1 cellular context compared by ENCODE assay signal in the genomic region with DNA sequence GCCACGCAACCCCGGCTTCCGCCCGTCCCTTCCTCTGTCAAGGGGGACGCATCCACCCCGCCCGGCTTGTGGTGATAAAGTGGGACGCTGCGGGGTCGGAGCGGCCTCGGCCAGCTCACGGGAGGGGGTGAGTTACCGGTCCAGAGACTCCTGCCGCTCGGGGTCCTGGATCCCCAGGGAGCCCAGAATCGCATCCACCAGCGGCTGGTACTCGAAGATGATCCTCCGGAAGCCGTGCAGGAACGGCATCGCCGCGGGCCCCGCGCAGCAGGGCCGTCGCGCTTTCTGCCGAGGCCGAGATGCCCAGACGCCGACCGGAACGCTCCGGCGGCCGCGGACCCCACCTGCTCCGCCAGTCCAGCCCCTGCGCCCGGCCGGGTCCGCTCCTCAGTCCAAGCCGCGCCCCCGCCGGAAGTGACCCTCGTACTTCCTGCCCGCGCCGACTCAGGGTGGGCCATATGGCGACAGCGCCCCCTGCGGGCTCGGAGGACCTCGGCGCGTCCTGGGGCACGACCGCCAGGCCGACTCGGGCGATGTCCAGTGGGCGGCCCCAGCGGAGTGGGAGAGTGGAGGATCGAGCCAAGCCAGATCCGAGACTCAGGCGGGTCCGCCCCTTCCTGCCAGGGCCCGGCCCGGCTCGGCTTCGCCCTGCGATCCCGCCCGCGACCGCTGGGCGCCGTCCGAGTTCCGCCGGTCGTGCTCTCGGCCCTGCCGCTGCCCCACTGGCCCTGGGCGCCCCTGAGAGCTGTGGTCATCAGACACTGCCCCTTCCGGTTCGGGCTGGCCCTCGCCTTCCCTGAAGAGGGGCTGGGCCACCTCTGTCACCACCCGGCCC.
A peak's percentile ranks its signal among the peaks of the same experiment; 100 is the strongest.
TF ChIP-seq lines count a peak whose summit lies in the region.

A gene with protein sequence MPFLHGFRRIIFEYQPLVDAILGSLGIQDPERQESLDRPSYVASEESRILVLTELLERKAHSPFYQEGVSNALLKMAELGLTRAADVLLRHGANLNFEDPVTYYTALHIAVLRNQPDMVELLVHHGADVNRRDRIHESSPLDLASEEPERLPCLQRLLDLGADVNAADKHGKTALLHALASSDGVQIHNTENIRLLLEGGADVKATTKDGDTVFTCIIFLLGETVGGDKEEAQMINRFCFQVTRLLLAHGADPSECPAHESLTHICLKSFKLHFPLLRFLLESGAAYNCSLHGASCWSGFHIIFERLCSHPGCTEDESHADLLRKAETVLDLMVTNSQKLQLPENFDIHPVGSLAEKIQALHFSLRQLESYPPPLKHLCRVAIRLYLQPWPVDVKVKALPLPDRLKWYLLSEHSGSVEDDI (minus strand): TSS at position 401 of the 835 bp plus-strand sequence. CDS start 152 bp downstream, at position 249.

TF ChIP-seq in HepG2, 621 proteins besides CTCF, POLR2A, EP300 and RAD21 (continued from another document and continues in another):
- 0 out of 2 replicates have a peak, but pooled peaks have one; percentile 51 for TF ChIP-seq ZNF264 (CRISPR knock-in tag; IDR thresholded peaks at IDR 0.05)
- peak; percentile 52; the same call in 1 of the 2 replicates for TF ChIP-seq MLX (CRISPR knock-in tag; IDR thresholded peaks at IDR 0.05)
- TF ChIP-seq THAP8 (CRISPR knock-in tag; IDR thresholded peaks at IDR 0.05; ENCODE audit: borderline replicate concordance): peak; percentile 54; the same call in 1 of the 2 replicates
- TF ChIP-seq ZNF652 (CRISPR knock-in tag; IDR thresholded peaks at IDR 0.05; ENCODE audit: borderline replicate concordance, low read depth): peak; percentile 13; the same call in 1 of the 2 replicates
- peak; percentile 97 for TF ChIP-seq REPIN1 (CRISPR knock-in tag; IDR thresholded peaks at IDR 0.05; ENCODE audit: borderline replicate concordance, low read depth)
- TF ChIP-seq PATZ1 (CRISPR knock-in tag; IDR thresholded peaks at IDR 0.05): peak; percentile 89
- peak; percentile 89 for TF ChIP-seq ZFY (CRISPR knock-in tag; IDR thresholded peaks at IDR 0.05)
- peak; percentile 49; the same call in 1 of the 2 replicates for TF ChIP-seq ZBTB14 (CRISPR knock-in tag; IDR thresholded peaks at IDR 0.05)
- peak; percentile 77 for TF ChIP-seq MED1 (CRISPR knock-in tag; IDR thresholded peaks at IDR 0.05)
- peak; percentile 94; the same call in 1 of the 2 replicates for TF ChIP-seq ZNF598 (CRISPR knock-in tag; IDR thresholded peaks at IDR 0.05; ENCODE audit: borderline replicate concordance)
- TF ChIP-seq ZNF501 (CRISPR knock-in tag; IDR thresholded peaks at IDR 0.05): peak; percentile 95
- TF ChIP-seq RXRB (CRISPR knock-in tag; IDR thresholded peaks at IDR 0.05; ENCODE audit: borderline replicate concordance): peak; percentile 77; the same call in 1 of the 2 replicates
- peak; percentile 95 for TF ChIP-seq KDM2A (CRISPR knock-in tag; IDR thresholded peaks at IDR 0.05; ENCODE audit: borderline replicate concordance, low read depth)
- TF ChIP-seq TBP (CRISPR knock-in tag; IDR thresholded peaks at IDR 0.05): no peak
- peak; percentile 83 for TF ChIP-seq ELF3 (CRISPR knock-in tag; IDR thresholded peaks at IDR 0.05)
- TF ChIP-seq BATF2 (CRISPR knock-in tag; IDR thresholded peaks at IDR 0.05): peak; percentile 60; the same call in 1 of the 2 replicates
- TF ChIP-seq CEBPG (CRISPR knock-in tag; IDR thresholded peaks at IDR 0.05): peak; percentile 19; the same call in 1 of the 2 replicates
- peak; percentile 73 for TF ChIP-seq HNF4A (CRISPR knock-in tag; IDR thresholded peaks at IDR 0.05)
- TF ChIP-seq KLF6 (CRISPR knock-in tag; IDR thresholded peaks at IDR 0.05): peak; percentile 71
- TF ChIP-seq THAP11 (CRISPR knock-in tag; IDR thresholded peaks at IDR 0.05): peak; percentile 96
- peak; percentile 63; the same call in 1 of the 2 replicates for TF ChIP-seq MEF2D (CRISPR knock-in tag; IDR thresholded peaks at IDR 0.05)
- peak; percentile 84; the same call in 1 of the 2 replicates for TF ChIP-seq ZSCAN29 (CRISPR knock-in tag; conservative IDR thresholded peaks at IDR 0.05)
- TF ChIP-seq HNF4G (IDR thresholded peaks at IDR 0.05; ENCODE audit: borderline replicate concordance, low read depth, low read length): peak; percentile 16; the same call in 1 of the 2 replicates
- peak; percentile 83; the same call in 1 of the 2 replicates for TF ChIP-seq HNF4G (CRISPR knock-in tag; IDR thresholded peaks at IDR 0.05; ENCODE audit: borderline replicate concordance, low read depth)
- peak; percentile 59; the same call in 1 of the 2 replicates for TF ChIP-seq MTF2 (CRISPR knock-in tag; IDR thresholded peaks at IDR 0.05; ENCODE audit: borderline replicate concordance)
- TF ChIP-seq, protein P1, sequence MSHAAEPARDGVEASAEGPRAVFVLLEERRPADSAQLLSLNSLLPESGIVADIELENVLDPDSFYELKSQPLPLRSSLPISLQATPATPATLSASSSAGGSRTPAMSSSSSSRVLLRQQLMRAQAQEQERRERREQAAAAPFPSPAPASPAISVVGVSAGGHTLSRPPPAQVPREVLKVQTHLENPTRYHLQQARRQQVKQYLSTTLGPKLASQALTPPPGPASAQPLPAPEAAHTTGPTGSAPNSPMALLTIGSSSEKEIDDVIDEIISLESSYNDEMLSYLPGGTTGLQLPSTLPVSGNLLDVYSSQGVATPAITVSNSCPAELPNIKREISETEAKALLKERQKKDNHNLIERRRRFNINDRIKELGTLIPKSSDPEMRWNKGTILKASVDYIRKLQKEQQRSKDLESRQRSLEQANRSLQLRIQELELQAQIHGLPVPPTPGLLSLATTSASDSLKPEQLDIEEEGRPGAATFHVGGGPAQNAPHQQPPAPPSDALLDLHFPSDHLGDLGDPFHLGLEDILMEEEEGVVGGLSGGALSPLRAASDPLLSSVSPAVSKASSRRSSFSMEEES (CRISPR knock-in tag; IDR thresholded peaks at IDR 0.05): peak; percentile 58
- TF ChIP-seq, protein P2, sequence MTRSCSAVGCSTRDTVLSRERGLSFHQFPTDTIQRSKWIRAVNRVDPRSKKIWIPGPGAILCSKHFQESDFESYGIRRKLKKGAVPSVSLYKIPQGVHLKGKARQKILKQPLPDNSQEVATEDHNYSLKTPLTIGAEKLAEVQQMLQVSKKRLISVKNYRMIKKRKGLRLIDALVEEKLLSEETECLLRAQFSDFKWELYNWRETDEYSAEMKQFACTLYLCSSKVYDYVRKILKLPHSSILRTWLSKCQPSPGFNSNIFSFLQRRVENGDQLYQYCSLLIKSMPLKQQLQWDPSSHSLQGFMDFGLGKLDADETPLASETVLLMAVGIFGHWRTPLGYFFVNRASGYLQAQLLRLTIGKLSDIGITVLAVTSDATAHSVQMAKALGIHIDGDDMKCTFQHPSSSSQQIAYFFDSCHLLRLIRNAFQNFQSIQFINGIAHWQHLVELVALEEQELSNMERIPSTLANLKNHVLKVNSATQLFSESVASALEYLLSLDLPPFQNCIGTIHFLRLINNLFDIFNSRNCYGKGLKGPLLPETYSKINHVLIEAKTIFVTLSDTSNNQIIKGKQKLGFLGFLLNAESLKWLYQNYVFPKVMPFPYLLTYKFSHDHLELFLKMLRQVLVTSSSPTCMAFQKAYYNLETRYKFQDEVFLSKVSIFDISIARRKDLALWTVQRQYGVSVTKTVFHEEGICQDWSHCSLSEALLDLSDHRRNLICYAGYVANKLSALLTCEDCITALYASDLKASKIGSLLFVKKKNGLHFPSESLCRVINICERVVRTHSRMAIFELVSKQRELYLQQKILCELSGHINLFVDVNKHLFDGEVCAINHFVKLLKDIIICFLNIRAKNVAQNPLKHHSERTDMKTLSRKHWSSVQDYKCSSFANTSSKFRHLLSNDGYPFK (CRISPR knock-in tag; IDR thresholded peaks at IDR 0.05; ENCODE audit: borderline replicate concordance): peak; percentile 63; the same call in 1 of the 2 replicates
- peak; percentile 73; the same call in 1 of the 2 replicates for TF ChIP-seq ZNF558 (CRISPR knock-in tag; IDR thresholded peaks at IDR 0.05; ENCODE audit: borderline replicate concordance)
- TF ChIP-seq MXD1 (CRISPR knock-in tag; IDR thresholded peaks at IDR 0.05): peak; percentile 59; the same call in 1 of the 2 replicates
- TF ChIP-seq ZNF710 (CRISPR knock-in tag; IDR thresholded peaks at IDR 0.05; ENCODE audit: borderline replicate concordance): peak; percentile 83; the same call in 1 of the 2 replicates
- peak; percentile 96 for TF ChIP-seq ZMAT3 (CRISPR knock-in tag; conservative IDR thresholded peaks at IDR 0.05)
- peak; percentile 66; the same call in 1 of the 2 replicates for TF ChIP-seq ZBTB20 (CRISPR knock-in tag; IDR thresholded peaks at IDR 0.05; ENCODE audit: borderline replicate concordance, low read depth)
- TF ChIP-seq ZNF280D (CRISPR knock-in tag; IDR thresholded peaks at IDR 0.05): peak; percentile 89
- TF ChIP-seq ZNF788 (CRISPR knock-in tag; IDR thresholded peaks at IDR 0.05; ENCODE audit: borderline replicate concordance): peak; percentile 96
- no peak for TF ChIP-seq GTF2F1 (IDR thresholded peaks at IDR 0.05; ENCODE audit: low read length)
